ENCODE assay signal across 24 cellular contexts in the genomic region with DNA sequence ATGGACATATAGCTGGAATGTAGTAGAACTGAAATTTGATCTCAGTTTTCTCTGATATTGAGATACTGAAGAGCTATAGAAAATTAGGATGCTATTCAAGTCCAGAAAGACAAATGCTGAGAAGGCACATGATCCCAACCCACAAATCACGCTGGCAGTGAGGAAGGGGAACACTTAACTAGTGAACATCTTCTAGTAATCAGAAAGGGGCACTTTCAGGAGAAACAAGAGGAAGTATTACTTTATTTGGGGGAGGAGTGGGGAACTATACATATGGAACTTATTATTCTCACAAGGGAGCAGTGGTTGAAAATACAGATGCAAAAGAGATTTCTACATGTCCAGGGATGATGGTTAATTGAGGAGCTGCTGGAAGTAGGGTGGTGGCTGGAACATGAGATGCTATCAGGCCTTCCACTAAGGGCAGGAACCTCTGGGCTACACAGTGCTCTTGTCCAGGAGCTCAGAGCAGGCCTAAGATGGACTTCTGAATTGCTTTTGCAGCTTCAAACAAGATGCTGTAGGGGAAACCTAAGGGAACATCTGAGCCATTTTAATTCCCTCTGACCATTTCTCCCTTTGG.
"Had no signal": no experiment of that assay in that cellular context is flagged by ENCODE, and none has a peak within 500 bp of the region (broad histone marks: within the 10 kb centered on the region; RNA-seq: fewer than 3 reads in every experiment).

No MANE protein-coding gene starts in this region.

- H3K27ac ChIP-seq: brain microvascular endothelial cell, gastroesophageal sphincter, left ventricle myocardium inferior, prostate gland, right lobe of liver, tibial nerve, vagina had no signal

- H3K27me3 ChIP-seq: right lobe of liver, tibial nerve, vagina had no signal

- H3K36me3 ChIP-seq: brain microvascular endothelial cell, gastroesophageal sphincter, left ventricle myocardium inferior, prostate gland, right lobe of liver, tibial nerve, vagina had no signal

- DNase-seq: activated CD4-positive, alpha-beta T cell treated with anti-CD3 and anti-CD28 coated beads for 48 hours; activated CD8-positive, alpha-beta memory T cell treated with anti-CD3 and anti-CD28 coated beads, Interleukin-2, amount 50 U/mL, for 4 hours; activated CD8-positive, alpha-beta T cell treated with anti-CD3 and anti-CD28 coated beads, Interleukin-2, amount 10 ng/mL, durations not matched to agents 7 days and 5 days; activated gamma-delta T cell; activated naive CD8-positive, alpha-beta T cell treated with anti-CD3 and anti-CD28 coated beads for 36 hours; activated T-cell treated with anti-CD3 and anti-CD28 coated beads, Interleukin-2, amount 50 U/mL, for 48 hours; brain microvascular endothelial cell; cortex of kidney; effector memory CD4-positive, alpha-beta T cell; erythroblast; kidney; left ventricle myocardium inferior; mesenchymal stem cell; right lobe of liver; stimulated activated CD4-positive, alpha-beta T cell treated with anti-CD3 and anti-CD28 coated beads, Interleukin-4, amount 100 ng/mL, for 4 hours; stimulated activated CD8-positive, alpha-beta memory T cell treated with anti-CD3 and anti-CD28 coated beads, Interleukin-4, amount 100 ng/mL, for 48 hours; stimulated activated naive CD4-positive, alpha-beta T cell treated with Interleukin-2 at 50 U/mL for 16 hours; substantia nigra had no signal

- H3K4me1 ChIP-seq: gastroesophageal sphincter, prostate gland, right lobe of liver, tibial nerve, vagina had no signal

- H3K4me3 ChIP-seq: gastroesophageal sphincter, left ventricle myocardium inferior, prostate gland, right lobe of liver, smooth muscle cell, tibial nerve, vagina had no signal

- ATAC-seq: gastroesophageal sphincter, WTC11 had no signal

- H3K9me3 ChIP-seq: gastroesophageal sphincter, left ventricle myocardium inferior, prostate gland, right lobe of liver, tibial nerve, vagina had no signal
